In the genomic region with DNA sequence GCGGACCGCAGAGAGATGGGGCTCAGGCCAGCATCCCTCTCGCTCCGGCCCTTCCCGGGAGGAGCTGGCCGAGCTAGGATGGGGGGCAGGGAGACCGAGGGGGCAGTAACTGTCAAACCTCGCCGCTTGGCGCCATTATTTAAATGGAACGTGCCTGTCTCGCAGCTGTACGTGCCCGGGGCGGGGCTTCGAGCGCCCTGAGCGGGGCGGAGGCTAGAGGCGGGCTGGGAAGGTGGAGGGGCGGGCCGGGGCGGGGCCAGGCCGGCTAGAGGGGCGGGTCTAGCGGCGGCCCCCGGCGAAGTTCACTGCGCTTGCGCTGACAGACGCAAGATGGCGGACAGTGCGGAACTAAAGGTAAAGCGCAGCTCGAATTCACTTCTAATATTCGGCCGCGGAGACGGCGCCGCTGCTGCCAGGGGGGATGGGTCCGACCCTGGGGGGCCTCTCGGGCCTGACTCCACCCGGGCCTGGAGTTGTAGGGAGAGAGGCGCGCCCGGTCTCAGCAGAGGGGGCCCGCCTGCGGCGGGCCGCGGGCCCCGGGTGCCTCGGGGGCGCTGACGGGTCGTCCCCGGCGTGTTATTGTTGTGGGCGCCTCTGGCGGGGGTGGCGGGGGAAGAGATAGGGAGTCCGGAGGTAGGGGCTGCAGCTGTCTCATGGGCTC, we compare ENCODE assay signal across 1 cellular context.
TF ChIP-seq lines count a peak whose summit lies in the region.

A gene (plus strand): TSS at position 319 of the 661 bp plus-strand sequence. CDS start 12 bp downstream, at position 331.

TF ChIP-seq in HepG2, 621 proteins besides CTCF, POLR2A, EP300 and RAD21 (continued from another document):
- TF ChIP-seq ESRRA (CRISPR knock-in tag; IDR thresholded peaks at IDR 0.05; ENCODE audit: low read depth) (no peak), KDM3A (CRISPR knock-in tag; IDR thresholded peaks at IDR 0.05; ENCODE audit: low read depth) (no peak; the same call in 1 of the 2 replicates), ZFAT (CRISPR knock-in tag; conservative IDR thresholded peaks at IDR 0.05) (no peak), SSRP1 (CRISPR knock-in tag; IDR thresholded peaks at IDR 0.05) (no peak), TOPORS (CRISPR knock-in tag; IDR thresholded peaks at IDR 0.05) (peak; percentile 85), ZNF709 (CRISPR knock-in tag; IDR thresholded peaks at IDR 0.05) (peak; percentile 67; the same call in 1 of the 2 replicates), ZNF17 (CRISPR knock-in tag; IDR thresholded peaks at IDR 0.05) (no peak), ZNF768 (CRISPR knock-in tag; IDR thresholded peaks at IDR 0.05) (no peak), JUND (CRISPR knock-in tag; IDR thresholded peaks at IDR 0.05) (no peak), AGO1 (IDR thresholded peaks at IDR 0.05; ENCODE audit: low read depth, low read length, poor library complexity, severe bottlenecking) (no peak), FOXO1 (CRISPR knock-in tag; IDR thresholded peaks at IDR 0.05) (no peak), ZNF234 (CRISPR knock-in tag; conservative IDR thresholded peaks at IDR 0.05) (no peak), ZNF282 (IDR thresholded peaks at IDR 0.05; ENCODE audit: partially characterized antibody) (no peak), HOXA7 (CRISPR knock-in tag; IDR thresholded peaks at IDR 0.05) (no peak), ZNF143 (CRISPR knock-in tag; IDR thresholded peaks at IDR 0.05) (no peak), ZNF343 (CRISPR knock-in tag; IDR thresholded peaks at IDR 0.05) (no peak), ZSCAN22 (CRISPR knock-in tag; IDR thresholded peaks at IDR 0.05) (no peak), NFATC3 (CRISPR knock-in tag; IDR thresholded peaks at IDR 0.05) (no peak), ZNF230 (CRISPR knock-in tag; IDR thresholded peaks at IDR 0.05) (0 out of 2 replicates have a peak, but pooled peaks have one; percentile 54)
- TF ChIP-seq, protein P1, sequence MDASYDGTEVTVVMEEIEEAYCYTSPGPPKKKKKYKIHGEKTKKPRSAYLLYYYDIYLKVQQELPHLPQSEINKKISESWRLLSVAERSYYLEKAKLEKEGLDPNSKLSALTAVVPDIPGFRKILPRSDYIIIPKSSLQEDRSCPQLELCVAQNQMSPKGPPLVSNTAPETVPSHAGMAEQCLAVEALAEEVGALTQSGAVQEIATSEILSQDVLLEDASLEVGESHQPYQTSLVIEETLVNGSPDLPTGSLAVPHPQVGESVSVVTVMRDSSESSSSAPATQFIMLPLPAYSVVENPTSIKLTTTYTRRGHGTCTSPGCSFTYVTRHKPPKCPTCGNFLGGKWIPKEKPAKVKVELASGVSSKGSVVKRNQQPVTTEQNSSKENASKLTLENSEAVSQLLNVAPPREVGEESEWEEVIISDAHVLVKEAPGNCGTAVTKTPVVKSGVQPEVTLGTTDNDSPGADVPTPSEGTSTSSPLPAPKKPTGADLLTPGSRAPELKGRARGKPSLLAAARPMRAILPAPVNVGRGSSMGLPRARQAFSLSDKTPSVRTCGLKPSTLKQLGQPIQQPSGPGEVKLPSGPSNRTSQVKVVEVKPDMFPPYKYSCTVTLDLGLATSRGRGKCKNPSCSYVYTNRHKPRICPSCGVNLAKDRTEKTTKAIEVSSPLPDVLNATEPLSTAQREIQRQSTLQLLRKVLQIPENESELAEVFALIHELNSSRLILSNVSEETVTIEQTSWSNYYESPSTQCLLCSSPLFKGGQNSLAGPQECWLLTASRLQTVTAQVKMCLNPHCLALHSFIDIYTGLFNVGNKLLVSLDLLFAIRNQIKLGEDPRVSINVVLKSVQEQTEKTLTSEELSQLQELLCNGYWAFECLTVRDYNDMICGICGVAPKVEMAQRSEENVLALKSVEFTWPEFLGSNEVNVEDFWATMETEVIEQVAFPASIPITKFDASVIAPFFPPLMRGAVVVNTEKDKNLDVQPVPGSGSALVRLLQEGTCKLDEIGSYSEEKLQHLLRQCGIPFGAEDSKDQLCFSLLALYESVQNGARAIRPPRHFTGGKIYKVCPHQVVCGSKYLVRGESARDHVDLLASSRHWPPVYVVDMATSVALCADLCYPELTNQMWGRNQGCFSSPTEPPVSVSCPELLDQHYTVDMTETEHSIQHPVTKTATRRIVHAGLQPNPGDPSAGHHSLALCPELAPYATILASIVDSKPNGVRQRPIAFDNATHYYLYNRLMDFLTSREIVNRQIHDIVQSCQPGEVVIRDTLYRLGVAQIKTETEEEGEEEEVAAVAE (CRISPR knock-in tag; IDR thresholded peaks at IDR 0.05; ENCODE audit: borderline replicate concordance), result no peak
- TF ChIP-seq, protein P2, sequence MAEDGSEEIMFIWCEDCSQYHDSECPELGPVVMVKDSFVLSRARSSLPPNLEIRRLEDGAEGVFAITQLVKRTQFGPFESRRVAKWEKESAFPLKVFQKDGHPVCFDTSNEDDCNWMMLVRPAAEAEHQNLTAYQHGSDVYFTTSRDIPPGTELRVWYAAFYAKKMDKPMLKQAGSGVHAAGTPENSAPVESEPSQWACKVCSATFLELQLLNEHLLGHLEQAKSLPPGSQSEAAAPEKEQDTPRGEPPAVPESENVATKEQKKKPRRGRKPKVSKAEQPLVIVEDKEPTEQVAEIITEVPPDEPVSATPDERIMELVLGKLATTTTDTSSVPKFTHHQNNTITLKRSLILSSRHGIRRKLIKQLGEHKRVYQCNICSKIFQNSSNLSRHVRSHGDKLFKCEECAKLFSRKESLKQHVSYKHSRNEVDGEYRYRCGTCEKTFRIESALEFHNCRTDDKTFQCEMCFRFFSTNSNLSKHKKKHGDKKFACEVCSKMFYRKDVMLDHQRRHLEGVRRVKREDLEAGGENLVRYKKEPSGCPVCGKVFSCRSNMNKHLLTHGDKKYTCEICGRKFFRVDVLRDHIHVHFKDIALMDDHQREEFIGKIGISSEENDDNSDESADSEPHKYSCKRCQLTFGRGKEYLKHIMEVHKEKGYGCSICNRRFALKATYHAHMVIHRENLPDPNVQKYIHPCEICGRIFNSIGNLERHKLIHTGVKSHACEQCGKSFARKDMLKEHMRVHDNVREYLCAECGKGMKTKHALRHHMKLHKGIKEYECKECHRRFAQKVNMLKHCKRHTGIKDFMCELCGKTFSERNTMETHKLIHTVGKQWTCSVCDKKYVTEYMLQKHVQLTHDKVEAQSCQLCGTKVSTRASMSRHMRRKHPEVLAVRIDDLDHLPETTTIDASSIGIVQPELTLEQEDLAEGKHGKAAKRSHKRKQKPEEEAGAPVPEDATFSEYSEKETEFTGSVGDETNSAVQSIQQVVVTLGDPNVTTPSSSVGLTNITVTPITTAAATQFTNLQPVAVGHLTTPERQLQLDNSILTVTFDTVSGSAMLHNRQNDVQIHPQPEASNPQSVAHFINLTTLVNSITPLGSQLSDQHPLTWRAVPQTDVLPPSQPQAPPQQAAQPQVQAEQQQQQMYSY (CRISPR knock-in tag; IDR thresholded peaks at IDR 0.05), result no peak
- TF ChIP-seq, protein P3, sequence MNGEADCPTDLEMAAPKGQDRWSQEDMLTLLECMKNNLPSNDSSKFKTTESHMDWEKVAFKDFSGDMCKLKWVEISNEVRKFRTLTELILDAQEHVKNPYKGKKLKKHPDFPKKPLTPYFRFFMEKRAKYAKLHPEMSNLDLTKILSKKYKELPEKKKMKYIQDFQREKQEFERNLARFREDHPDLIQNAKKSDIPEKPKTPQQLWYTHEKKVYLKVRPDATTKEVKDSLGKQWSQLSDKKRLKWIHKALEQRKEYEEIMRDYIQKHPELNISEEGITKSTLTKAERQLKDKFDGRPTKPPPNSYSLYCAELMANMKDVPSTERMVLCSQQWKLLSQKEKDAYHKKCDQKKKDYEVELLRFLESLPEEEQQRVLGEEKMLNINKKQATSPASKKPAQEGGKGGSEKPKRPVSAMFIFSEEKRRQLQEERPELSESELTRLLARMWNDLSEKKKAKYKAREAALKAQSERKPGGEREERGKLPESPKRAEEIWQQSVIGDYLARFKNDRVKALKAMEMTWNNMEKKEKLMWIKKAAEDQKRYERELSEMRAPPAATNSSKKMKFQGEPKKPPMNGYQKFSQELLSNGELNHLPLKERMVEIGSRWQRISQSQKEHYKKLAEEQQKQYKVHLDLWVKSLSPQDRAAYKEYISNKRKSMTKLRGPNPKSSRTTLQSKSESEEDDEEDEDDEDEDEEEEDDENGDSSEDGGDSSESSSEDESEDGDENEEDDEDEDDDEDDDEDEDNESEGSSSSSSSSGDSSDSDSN (CRISPR knock-in tag; IDR thresholded peaks at IDR 0.05), result peak; percentile 25; the same call in 1 of the 2 replicates
- TF ChIP-seq, protein P4, sequence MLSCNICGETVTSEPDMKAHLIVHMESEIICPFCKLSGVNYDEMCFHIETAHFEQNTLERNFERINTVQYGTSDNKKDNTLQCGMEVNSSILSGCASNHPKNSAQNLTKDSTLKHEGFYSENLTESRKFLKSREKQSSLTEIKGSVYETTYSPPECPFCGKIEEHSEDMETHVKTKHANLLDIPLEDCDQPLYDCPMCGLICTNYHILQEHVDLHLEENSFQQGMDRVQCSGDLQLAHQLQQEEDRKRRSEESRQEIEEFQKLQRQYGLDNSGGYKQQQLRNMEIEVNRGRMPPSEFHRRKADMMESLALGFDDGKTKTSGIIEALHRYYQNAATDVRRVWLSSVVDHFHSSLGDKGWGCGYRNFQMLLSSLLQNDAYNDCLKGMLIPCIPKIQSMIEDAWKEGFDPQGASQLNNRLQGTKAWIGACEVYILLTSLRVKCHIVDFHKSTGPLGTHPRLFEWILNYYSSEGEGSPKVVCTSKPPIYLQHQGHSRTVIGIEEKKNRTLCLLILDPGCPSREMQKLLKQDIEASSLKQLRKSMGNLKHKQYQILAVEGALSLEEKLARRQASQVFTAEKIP (CRISPR knock-in tag; IDR thresholded peaks at IDR 0.05; ENCODE audit: borderline replicate concordance), result no peak
- TF ChIP-seq, protein P5, sequence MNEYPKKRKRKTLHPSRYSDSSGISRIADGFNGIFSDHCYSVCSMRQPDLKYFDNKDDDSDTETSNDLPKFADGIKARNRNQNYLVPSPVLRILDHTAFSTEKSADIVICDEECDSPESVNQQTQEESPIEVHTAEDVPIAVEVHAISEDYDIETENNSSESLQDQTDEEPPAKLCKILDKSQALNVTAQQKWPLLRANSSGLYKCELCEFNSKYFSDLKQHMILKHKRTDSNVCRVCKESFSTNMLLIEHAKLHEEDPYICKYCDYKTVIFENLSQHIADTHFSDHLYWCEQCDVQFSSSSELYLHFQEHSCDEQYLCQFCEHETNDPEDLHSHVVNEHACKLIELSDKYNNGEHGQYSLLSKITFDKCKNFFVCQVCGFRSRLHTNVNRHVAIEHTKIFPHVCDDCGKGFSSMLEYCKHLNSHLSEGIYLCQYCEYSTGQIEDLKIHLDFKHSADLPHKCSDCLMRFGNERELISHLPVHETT (CRISPR knock-in tag; conservative IDR thresholded peaks at IDR 0.05), result 0 out of 2 replicates have a peak, but pooled peaks have one; percentile 3
- TF ChIP-seq, protein P6, sequence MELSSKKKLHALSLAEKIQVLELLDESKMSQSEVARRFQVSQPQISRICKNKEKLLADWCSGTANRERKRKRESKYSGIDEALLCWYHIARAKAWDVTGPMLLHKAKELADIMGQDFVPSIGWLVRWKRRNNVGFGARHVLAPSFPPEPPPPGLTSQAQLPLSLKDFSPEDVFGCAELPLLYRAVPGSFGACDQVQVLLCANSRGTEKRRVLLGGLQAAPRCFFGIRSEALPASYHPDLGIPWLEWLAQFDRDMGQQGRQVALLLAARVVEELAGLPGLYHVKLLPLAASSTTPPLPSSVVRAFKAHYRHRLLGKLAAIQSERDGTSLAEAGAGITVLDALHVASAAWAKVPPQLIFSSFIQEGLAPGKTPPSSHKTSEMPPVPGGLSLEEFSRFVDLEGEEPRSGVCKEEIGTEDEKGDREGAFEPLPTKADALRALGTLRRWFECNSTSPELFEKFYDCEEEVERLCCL (CRISPR knock-in tag; IDR thresholded peaks at IDR 0.05; ENCODE audit: borderline replicate concordance), result no peak
- TF ChIP-seq, protein P7, sequence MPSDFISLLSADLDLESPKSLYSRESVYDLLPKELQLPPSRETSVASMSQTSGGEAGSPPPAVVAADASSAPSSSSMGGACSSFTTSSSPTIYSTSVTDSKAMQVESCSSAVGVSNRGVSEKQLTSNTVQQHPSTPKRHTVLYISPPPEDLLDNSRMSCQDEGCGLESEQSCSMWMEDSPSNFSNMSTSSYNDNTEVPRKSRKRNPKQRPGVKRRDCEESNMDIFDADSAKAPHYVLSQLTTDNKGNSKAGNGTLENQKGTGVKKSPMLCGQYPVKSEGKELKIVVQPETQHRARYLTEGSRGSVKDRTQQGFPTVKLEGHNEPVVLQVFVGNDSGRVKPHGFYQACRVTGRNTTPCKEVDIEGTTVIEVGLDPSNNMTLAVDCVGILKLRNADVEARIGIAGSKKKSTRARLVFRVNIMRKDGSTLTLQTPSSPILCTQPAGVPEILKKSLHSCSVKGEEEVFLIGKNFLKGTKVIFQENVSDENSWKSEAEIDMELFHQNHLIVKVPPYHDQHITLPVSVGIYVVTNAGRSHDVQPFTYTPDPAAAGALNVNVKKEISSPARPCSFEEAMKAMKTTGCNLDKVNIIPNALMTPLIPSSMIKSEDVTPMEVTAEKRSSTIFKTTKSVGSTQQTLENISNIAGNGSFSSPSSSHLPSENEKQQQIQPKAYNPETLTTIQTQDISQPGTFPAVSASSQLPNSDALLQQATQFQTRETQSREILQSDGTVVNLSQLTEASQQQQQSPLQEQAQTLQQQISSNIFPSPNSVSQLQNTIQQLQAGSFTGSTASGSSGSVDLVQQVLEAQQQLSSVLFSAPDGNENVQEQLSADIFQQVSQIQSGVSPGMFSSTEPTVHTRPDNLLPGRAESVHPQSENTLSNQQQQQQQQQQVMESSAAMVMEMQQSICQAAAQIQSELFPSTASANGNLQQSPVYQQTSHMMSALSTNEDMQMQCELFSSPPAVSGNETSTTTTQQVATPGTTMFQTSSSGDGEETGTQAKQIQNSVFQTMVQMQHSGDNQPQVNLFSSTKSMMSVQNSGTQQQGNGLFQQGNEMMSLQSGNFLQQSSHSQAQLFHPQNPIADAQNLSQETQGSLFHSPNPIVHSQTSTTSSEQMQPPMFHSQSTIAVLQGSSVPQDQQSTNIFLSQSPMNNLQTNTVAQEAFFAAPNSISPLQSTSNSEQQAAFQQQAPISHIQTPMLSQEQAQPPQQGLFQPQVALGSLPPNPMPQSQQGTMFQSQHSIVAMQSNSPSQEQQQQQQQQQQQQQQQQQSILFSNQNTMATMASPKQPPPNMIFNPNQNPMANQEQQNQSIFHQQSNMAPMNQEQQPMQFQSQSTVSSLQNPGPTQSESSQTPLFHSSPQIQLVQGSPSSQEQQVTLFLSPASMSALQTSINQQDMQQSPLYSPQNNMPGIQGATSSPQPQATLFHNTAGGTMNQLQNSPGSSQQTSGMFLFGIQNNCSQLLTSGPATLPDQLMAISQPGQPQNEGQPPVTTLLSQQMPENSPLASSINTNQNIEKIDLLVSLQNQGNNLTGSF (CRISPR knock-in tag; IDR thresholded peaks at IDR 0.05), result no peak
- TF ChIP-seq, protein P8, sequence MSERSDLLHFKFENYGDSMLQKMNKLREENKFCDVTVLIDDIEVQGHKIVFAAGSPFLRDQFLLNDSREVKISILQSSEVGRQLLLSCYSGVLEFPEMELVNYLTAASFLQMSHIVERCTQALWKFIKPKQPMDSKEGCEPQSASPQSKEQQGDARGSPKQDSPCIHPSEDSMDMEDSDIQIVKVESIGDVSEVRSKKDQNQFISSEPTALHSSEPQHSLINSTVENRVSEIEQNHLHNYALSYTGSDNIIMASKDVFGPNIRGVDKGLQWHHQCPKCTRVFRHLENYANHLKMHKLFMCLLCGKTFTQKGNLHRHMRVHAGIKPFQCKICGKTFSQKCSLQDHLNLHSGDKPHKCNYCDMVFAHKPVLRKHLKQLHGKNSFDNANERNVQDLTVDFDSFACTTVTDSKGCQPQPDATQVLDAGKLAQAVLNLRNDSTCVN (CRISPR knock-in tag; IDR thresholded peaks at IDR 0.05; ENCODE audit: borderline replicate concordance), result no peak
